ENCODE assay signal across 20 cellular contexts in the genomic region with DNA sequence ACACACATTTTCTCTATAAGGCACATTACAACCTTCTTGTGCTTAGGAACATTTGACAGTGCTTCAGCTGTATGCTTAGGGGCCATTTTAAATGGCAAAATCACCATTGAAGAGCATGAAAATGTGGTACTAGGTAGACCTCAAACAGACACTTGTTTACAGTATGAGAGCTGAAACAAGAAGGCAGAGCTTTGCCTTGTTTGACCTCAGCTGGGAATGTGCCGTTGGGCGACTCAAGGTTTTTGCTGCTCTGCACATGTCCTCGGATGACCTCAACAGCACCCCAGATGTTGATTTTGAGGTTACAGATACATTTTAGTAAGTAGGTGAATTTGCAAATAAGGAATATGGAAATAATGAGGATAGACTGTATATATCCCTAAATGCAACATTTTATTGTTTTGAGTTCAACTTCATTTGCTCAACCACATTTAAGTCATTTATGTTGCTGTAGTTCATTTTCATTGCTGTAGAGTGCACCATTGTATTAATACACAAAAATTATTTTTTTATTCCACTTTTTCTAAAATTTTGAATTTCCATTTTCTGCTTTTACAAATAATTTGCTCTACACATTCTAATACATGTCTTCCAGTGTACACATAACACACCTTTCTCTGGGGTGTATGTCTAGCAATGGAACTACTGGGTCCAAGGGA.
DNase-seq lines count a peak whose midpoint lies in the region; ATAC-seq, FAIRE-seq and TF ChIP-seq lines count a peak whose summit lies in the region.
"Had no signal": no experiment of that assay in that cellular context is flagged by ENCODE, and none has a peak within 500 bp of the region (broad histone marks: within the 10 kb centered on the region; RNA-seq: fewer than 3 reads in every experiment).

No MANE protein-coding gene starts in this region.

- no peak for TF ChIP-seq RAD21 in A549 (conservative IDR thresholded peaks at IDR 0.05 in 1 of 2, IDR thresholded peaks at IDR 0.05 in 1 of 2)

- POLR2A ChIA-PET in A549 (lab: Yijun Ruan, JAX) = no interaction called here

- H3K79me2 ChIP-seq in DOHH2 (ENCODE audit: control insufficient read depth, low read length) = no peaks in the 10 kb centered on the region

- H3K4me1 ChIP-seq in A549 (peaks cover 24% of the 10 kb centered on the region; the same call in 2 of the 3 replicates), DOHH2 (ENCODE audit: control insufficient read depth, low read length) (peaks cover 11% of the 10 kb centered on the region)

- FAIRE-seq in A549 (lab: Jason Lieb, UNC) = peak; percentile 59
- FAIRE-seq: colon had no signal

- H3K9me2 ChIP-seq in DOHH2 (replicated peaks; ENCODE audit: control insufficient read depth, low read length) = no peaks in the 10 kb centered on the region

- no peak for TF ChIP-seq POLR2A in A549 (IDR thresholded peaks at IDR 0.05; ENCODE audit: low read length)

- H3K4me2 ChIP-seq in A549 (no peak overlapping the region), DOHH2 (ENCODE audit: low read length) (no peak overlapping the region)

- CTCF ChIA-PET in A549 (lab: Yijun Ruan, JAX) = interaction anchor here (0.8 to 1.1 kb wide), 2 partner anchors 14 to 48 kb away, joined by 3 read pairs; no protein-coding TSS in a partner anchor

- H3K27ac ChIP-seq in A549 (no peak overlapping the region), DOHH2 (ENCODE audit: low read depth, low read length) (no peak overlapping the region)
- H3K27ac ChIP-seq: heart left ventricle, left ventricle myocardium inferior, tibial artery had no signal

- H3K27me3 ChIP-seq in DOHH2 (ENCODE audit: control insufficient read depth, low read length) = no peaks in the 10 kb centered on the region
- H3K27me3 ChIP-seq: heart left ventricle, tibial artery had no signal

- 90% methylated on average over 3 of the region's 3 CpGs for WGBS in A549 (ENCODE audit: missing lambda C conversion rate)

- no peak for TF ChIP-seq EP300 in A549 (IDR thresholded peaks at IDR 0.05)

- no peaks in the 10 kb centered on the region for H3K9me3 ChIP-seq in A549
- H3K9me3 ChIP-seq in DOHH2 (ENCODE audit: control insufficient read depth, insufficient read depth, low read length) = no peaks in the 10 kb centered on the region

- H3K4me3 ChIP-seq in A549 (no peak overlapping the region), DOHH2 (ENCODE audit: low read length) (no peak overlapping the region), fibroblast of mammary gland (ENCODE audit: control insufficient read depth, low read depth, low read length) (no peak overlapping the region)
- H3K4me3 ChIP-seq: heart left ventricle, left ventricle myocardium inferior, tibial artery had no signal

- H4K20me1 ChIP-seq in DOHH2 (ENCODE audit: control insufficient read depth, insufficient read depth, low read depth, low read length) = no peaks in the 10 kb centered on the region

- H3K36me3 ChIP-seq in DOHH2 (ENCODE audit: control insufficient read depth, low read length) = no peaks in the 10 kb centered on the region
- H3K36me3 ChIP-seq: heart left ventricle, left ventricle myocardium inferior, tibial artery had no signal

- TF ChIP-seq CTCF in A549 (IDR thresholded peaks at IDR 0.05) (no peak), DOHH2 (IDR thresholded peaks at IDR 0.05; ENCODE audit: low read depth, low read length, poor library complexity, severe bottlenecking) (peak; percentile 17), fibroblast of mammary gland (conservative IDR thresholded peaks at IDR 0.05; ENCODE audit: control insufficient read depth, insufficient read depth, low read depth, low read length) (peak; percentile 17)

- H3F3A ChIP-seq in DOHH2 (ENCODE audit: control insufficient read depth, insufficient read depth) = no peaks in the 10 kb centered on the region

- no peak for DNase-seq in A549 (ENCODE audit: low read depth in 1 of 2, low spot score in 1 of 2)
- DNase-seq in RPMI7951 (ENCODE audit: low read depth) = peak; percentile 40
- peak; percentile 41 for DNase-seq in fibroblast of mammary gland (ENCODE audit: low read depth)
- no peak for DNase-seq in COLO829 (ENCODE audit: low spot score)
- DNase-seq in SHP77 (lab: John Stamatoyannopoulos, UW) = no peak
- DNase-seq in epidermal melanocyte (ENCODE audit: insufficient read length, low spot score) = no peak
- DNase-seq: activated CD4-positive, alpha-beta T cell treated with anti-CD3 and anti-CD28 coated beads for 48 hours; DMS79 treated with DMSO at 0.1 percent for 48 hours; H7; heart left ventricle; left ventricle myocardium inferior; midbrain; NCI-H1436; NCI-H524; nephron progenitor cell; stimulated activated naive B cell treated with anti-CD40 and anti-IgM and Interleukin-4, amounts not matched to agents 10 μg/mL and 1 μg/mL and 100 μg/mL, for 72 hours; tibial artery had no signal

- ATAC-seq in A549 = no peak
- ATAC-seq: heart left ventricle; Right ventricle myocardium inferior; stimulated activated naive B cell treated with anti-CD40 and anti-IgM and Interleukin-4, amounts not matched to agents 10 μg/mL and 1 μg/mL and 100 μg/mL, for 72 hours had no signal

TF ChIP-seq in A549, 52 proteins besides CTCF, POLR2A, EP300 and RAD21:
- no peak for TF ChIP-seq NPAS2 (CRISPR knock-in tag; IDR thresholded peaks at IDR 0.05; ENCODE audit: borderline replicate concordance)
- no peak for TF ChIP-seq KDM1A (IDR thresholded peaks at IDR 0.05; ENCODE audit: low read depth)
- TF ChIP-seq ELK1 (IDR thresholded peaks at IDR 0.05; ENCODE audit: low read depth, low read length) = no peak
- no peak for TF ChIP-seq E2F6 (IDR thresholded peaks at IDR 0.05; ENCODE audit: borderline replicate concordance, low read depth)
- TF ChIP-seq MAZ (IDR thresholded peaks at IDR 0.05; ENCODE audit: borderline replicate concordance, low read depth, low read length) = no peak
- no peak for TF ChIP-seq HDAC2 (IDR thresholded peaks at IDR 0.05)
- 0 out of 3 replicates have a peak, but pooled peaks have one; percentile 6 for TF ChIP-seq SMC3 (IDR thresholded peaks at IDR 0.05)
- no peak for TF ChIP-seq CEBPB (IDR thresholded peaks at IDR 0.05)
- TF ChIP-seq HOXA7 (CRISPR knock-in tag; IDR thresholded peaks at IDR 0.05) = no peak

Comparison
In these comparisons a context has a peak if more than half of its experiments do, and no peak if none do; other contexts are left out.
1. DNase-seq: peak in RPMI7951 (single experiment) and fibroblast of mammary gland (single experiment); none in A549 (0 of 2), COLO829 (single experiment), SHP77 (0 of 2) and epidermal melanocyte (single experiment).